ENCODE assay signal across 18 cellular contexts in genomic region chr2:69570474-69570873, GRCh38.
DNase-seq lines count a peak whose midpoint lies in the region; ATAC-seq, FAIRE-seq and TF ChIP-seq lines count a peak whose summit lies in the region.
"Had no signal": no experiment of that assay in that cellular context is flagged by ENCODE, and none has a peak within 500 bp of the region (broad histone marks: within the 10 kb centered on the region; RNA-seq: fewer than 3 reads in every experiment).

No MANE protein-coding gene starts in this region.

- no peak for FAIRE-seq in bronchial epithelial cell (lab: Jason Lieb, UNC)

- H3K36me3 Mint-ChIP-seq in CD4-positive, alpha-beta memory T cell, result peaks cover 4 to 26% of the 10 kb centered on the region in 2 donors
- peaks cover 0 to 45% (median 0%) of the 10 kb centered on the region in 3 donors for H3K36me3 Mint-ChIP-seq in naive thymus-derived CD8-positive, alpha-beta T cell

- TF ChIP-seq CTCF in LNCaP clone FGC (IDR thresholded peaks at IDR 0.05; ENCODE audit: control insufficient read depth, extremely low read depth, insufficient read depth) (no peak), bronchial epithelial cell (IDR thresholded peaks at IDR 0.05; ENCODE audit: insufficient read depth, low read length, severe bottlenecking) (no peak), GM13977 (IDR thresholded peaks at IDR 0.05; ENCODE audit: extremely low read depth, insufficient read depth, missing control alignments) (no peak)

- H3K27me3 Mint-ChIP-seq in CD4-positive, alpha-beta memory T cell, result no peaks in the 10 kb centered on the region
- no peaks in the 10 kb centered on the region for H3K27me3 Mint-ChIP-seq in naive thymus-derived CD8-positive, alpha-beta T cell

- no peaks in the 10 kb centered on the region for H3K27me3 ChIP-seq in CD4-positive, alpha-beta memory T cell (ENCODE audit: insufficient read depth, low read length)
- no peaks in the 10 kb centered on the region for H3K27me3 ChIP-seq in bronchial epithelial cell (ENCODE audit: control insufficient read depth, insufficient read depth, low read length)
- H3K27me3 ChIP-seq: dorsolateral prefrontal cortex, Peyer's patch had no signal

- H3K27ac ChIP-seq in CD4-positive, alpha-beta memory T cell (ENCODE audit: low read depth, low read length), result no peak overlapping the region
- H3K27ac ChIP-seq: dorsolateral prefrontal cortex, HL-60, Peyer's patch had no signal

- intact Hi-C loops in CD4-positive, alpha-beta memory T cell (cut with micrococcal nuclease), result no loop called here

- H3K27ac Mint-ChIP-seq in CD4-positive, alpha-beta memory T cell, result peak overlapping the region; percentile 48 to 90 (median 84)
- peak overlapping the region; percentile 60 to 90 (median 82) for H3K27ac Mint-ChIP-seq in naive thymus-derived CD8-positive, alpha-beta T cell
- H3K27ac Mint-ChIP-seq: B cell had no signal

- ATAC-seq in naive thymus-derived CD8-positive, alpha-beta T cell, result no peak

- DNase-seq in CD4-positive, alpha-beta memory T cell, result no peak
- peak; percentile 89 for DNase-seq in LNCaP clone FGC (ENCODE audit: low read depth)
- peak; percentile 91 for DNase-seq in bronchial epithelial cell (ENCODE audit: low read depth)
- no peak for DNase-seq in naive thymus-derived CD8-positive, alpha-beta T cell
- no peak for DNase-seq in NCI-H1694 treated with DMSO at 0.1 percent for 48 hours (lab: John Stamatoyannopoulos, UW)
- DNase-seq in GM13977 (ENCODE audit: low spot score), result no peak
- no peak for DNase-seq in KG1 (lab: John Stamatoyannopoulos, UW)
- DNase-seq: activated gamma-delta T cell; DMS79 treated with DMSO at 0.1 percent for 48 hours; dorsolateral prefrontal cortex; Karpas-422; NCI-H146; NCI-H510A; Peyer's patch; posterior cingulate gyrus; stimulated activated naive CD4-positive, alpha-beta T cell treated with Interleukin-2 at 50 U/mL for 16 hours had no signal

- H3K9me3 ChIP-seq in CD4-positive, alpha-beta memory T cell (ENCODE audit: control insufficient read depth in 1 of 2, low read length in 2 of 2), result no peaks in the 10 kb centered on the region
- H3K9me3 ChIP-seq: Peyer's patch had no signal

- POLR2A ChIA-PET in CD4-positive, alpha-beta memory T cell (lab: Charles Lee; ENCODE audit: partially characterized antibody), result interaction anchor here (1.0 to 2.0 kb wide), 4 partner anchors 13 to 80 kb away, joined by 3 to 10 read pairs (median 3); partner anchors contain the start of gene AAK1
- POLR2A ChIA-PET in naive thymus-derived CD8-positive, alpha-beta T cell (lab: Charles Lee), result interaction anchor here (1.9 kb wide), 1 partner anchor 73 kb away, joined by 5 read pairs; the partner anchor contains the start of gene AAK1

- peaks cover 91% of the 10 kb centered on the region for H3K4me1 ChIP-seq in CD4-positive, alpha-beta memory T cell (ENCODE audit: insufficient read depth, low read length)

- in situ Hi-C loops in GM13977 (cut with MboI; ENCODE audit: low pct_unique_long_range_greater_than_20kb, low sequenced_read_pairs, unreplicated experiment), result loop anchor here (25.0 kb wide), 1 partner anchor 242 kb away; no protein-coding TSS in a partner anchor

- CTCF ChIA-PET in CD4-positive, alpha-beta memory T cell (lab: Charles Lee; ENCODE audit: partially characterized antibody), result interaction anchor here (1.0 to 8.8 kb wide), 4 partner anchors 9 to 500 kb away, joined by 3 to 220 read pairs (median 5); no protein-coding TSS in a partner anchor

- peak overlapping the region in 4 of 8 donors; percentile 3 to 75 (median 37) for H3K4me3 Mint-ChIP-seq in CD4-positive, alpha-beta memory T cell
- H3K4me3 Mint-ChIP-seq in naive thymus-derived CD8-positive, alpha-beta T cell, result peak overlapping the region in 4 of 10 donors; percentile 25 to 80 (median 45)
- H3K4me3 Mint-ChIP-seq: B cell had no signal

- no peaks in the 10 kb centered on the region for H3K9me3 Mint-ChIP-seq in CD4-positive, alpha-beta memory T cell
- no peaks in the 10 kb centered on the region for H3K9me3 Mint-ChIP-seq in naive thymus-derived CD8-positive, alpha-beta T cell

- no peaks in the 10 kb centered on the region for H3K36me3 ChIP-seq in CD4-positive, alpha-beta memory T cell (ENCODE audit: insufficient read depth, low read length)
- H3K36me3 ChIP-seq in bronchial epithelial cell (ENCODE audit: control insufficient read depth, insufficient read depth, low read length), result no peaks in the 10 kb centered on the region
- H3K36me3 ChIP-seq: Peyer's patch had no signal

- H3K4me1 Mint-ChIP-seq in CD4-positive, alpha-beta memory T cell, result peaks cover 70 to 96% (median 80%) of the 10 kb centered on the region in 4 donors
- peaks cover 65 to 95% (median 87%) of the 10 kb centered on the region in 4 donors for H3K4me1 Mint-ChIP-seq in naive thymus-derived CD8-positive, alpha-beta T cell
- H3K4me1 Mint-ChIP-seq: B cell had no signal

- H3K4me3 ChIP-seq in CD4-positive, alpha-beta memory T cell (ENCODE audit: low read length in 2 of 2), result no peak overlapping the region
- H3K4me3 ChIP-seq in LNCaP clone FGC (ENCODE audit: low read depth, low read length) (no peak overlapping the region), bronchial epithelial cell (ENCODE audit: low read depth, low read length) (no peak overlapping the region)
- H3K4me3 ChIP-seq: dorsolateral prefrontal cortex, Peyer's patch had no signal

Comparison
In these comparisons a context has a peak if more than half of its experiments do, and no peak if none do; other contexts are left out.
1. DNase-seq: peak in LNCaP clone FGC (single experiment) and bronchial epithelial cell (single experiment); none in CD4-positive, alpha-beta memory T cell (0 of 5), naive thymus-derived CD8-positive, alpha-beta T cell (0 of 10), NCI-H1694 treated with DMSO at 0.1 percent for 48 hours (single experiment), GM13977 (single experiment) and KG1 (single experiment).